8 cellular contexts compared by ENCODE assay signal in genomic region chr15:62847900-62848489, GRCh38.
DNase-seq lines count a peak whose midpoint lies in the region; ATAC-seq, FAIRE-seq and TF ChIP-seq lines count a peak whose summit lies in the region.

No MANE protein-coding gene starts in this region.

- TF ChIP-seq POLR2A in HepG2 (IDR thresholded peaks at IDR 0.05; ENCODE audit: insufficient read depth in 1 of 2, low read depth in 2 of 2, low read length in 2 of 2) = no peak

- 84% methylated on average over 6 of the region's 7 CpGs for whole genome bisulfite sequencing in HepG2 (ENCODE audit: low lambda C conversion rate)

- intact Hi-C loops in HepG2 (cut with micrococcal nuclease; ENCODE audit: unreplicated experiment) = loop anchor here (5.0 kb wide), 1 partner anchor 66 kb away; no protein-coding TSS in a partner anchor

- peak; percentile 65 for TF ChIP-seq RAD21 in HepG2 (CRISPR knock-in tag; IDR thresholded peaks at IDR 0.05)

- no peaks in the 10 kb centered on the region for H3K9me3 ChIP-seq in CD8-positive, alpha-beta memory T cell (ENCODE audit: low read length)
- H3K9me3 ChIP-seq in HepG2 (ENCODE audit: low read length) = no peaks in the 10 kb centered on the region

- peak in 3 of 5 donors; percentile 4 to 24 (median 17) for DNase-seq in CD8-positive, alpha-beta memory T cell
- DNase-seq in HT1080 (ENCODE audit: low read depth) = peak; percentile 44
- DNase-seq in T-helper 2 cell treated with Interferon-gamma antibody and Interleukin-4, amounts not matched to agents 5 μg/mL and 100 μg/mL, for 36 hours (ENCODE audit: low spot score) = peak; percentile 11
- DNase-seq in chondrocyte (ENCODE audit: low spot score) = no peak
- peak; percentile 44 for DNase-seq in HepG2 (ENCODE audit: low spot score)
- peak; percentile 38 to 69 for DNase-seq in stimulated activated effector memory CD8-positive, alpha-beta T cell treated with anti-CD3 and anti-CD28 coated beads, Interleukin-12 subunit alpha, Interleukin-12 subunit beta, amount 100 ng/mL, for 72 hours (ENCODE audit: low spot score in 2 of 2)
- DNase-seq in NCI-H1436 (lab: John Stamatoyannopoulos, UW) = no peak

- H3K27ac Mint-ChIP-seq in CD8-positive, alpha-beta memory T cell = no peak overlapping the region
- no peak overlapping the region for H3K27ac Mint-ChIP-seq in T-helper 2 cell treated with Interferon-gamma antibody and Interleukin-4, amounts not matched to agents 5 μg/mL and 100 μg/mL, for 36 hours
- peak overlapping the region; percentile 90 for H3K27ac Mint-ChIP-seq in chondrocyte (ENCODE audit: unreplicated experiment)
- no peak overlapping the region for H3K27ac Mint-ChIP-seq in stimulated activated effector memory CD8-positive, alpha-beta T cell treated with anti-CD3 and anti-CD28 coated beads, Interleukin-12 subunit alpha, Interleukin-12 subunit beta, amount 100 ng/mL, for 72 hours

- H3K27me3 Mint-ChIP-seq in CD8-positive, alpha-beta memory T cell = peaks cover 17 to 32% of the 10 kb centered on the region in 2 donors
- peaks cover 2% of the 10 kb centered on the region for H3K27me3 Mint-ChIP-seq in T-helper 2 cell treated with Interferon-gamma antibody and Interleukin-4, amounts not matched to agents 5 μg/mL and 100 μg/mL, for 36 hours (ENCODE audit: low read depth)
- no peaks in the 10 kb centered on the region for H3K27me3 Mint-ChIP-seq in chondrocyte (ENCODE audit: low read depth)

- POLR2A ChIA-PET in CD8-positive, alpha-beta memory T cell (lab: Charles Lee) = no interaction called here
- POLR2A ChIA-PET in HepG2 (lab: Yijun Ruan, JAX) = interaction anchor here (0.6 to 1.3 kb wide), 3 partner anchors 35 to 200 kb away, joined by 3 to 4 read pairs (median 3); no protein-coding TSS in a partner anchor

- TF ChIP-seq CTCF in chondrocyte (IDR thresholded peaks at IDR 0.05) (peak; percentile 78), HepG2 (CRISPR knock-in tag; IDR thresholded peaks at IDR 0.05) (peak; percentile 83)

- H3K4me2 ChIP-seq in HepG2 (ENCODE audit: low read depth, low read length) = no peak overlapping the region

- no peaks in the 10 kb centered on the region for H4K20me1 ChIP-seq in HepG2 (ENCODE audit: insufficient read depth, low read length)

- no peaks in the 10 kb centered on the region for H3K79me2 ChIP-seq in HepG2 (ENCODE audit: insufficient read depth, low read length)

- no peak overlapping the region for H3K4me3 Mint-ChIP-seq in CD8-positive, alpha-beta memory T cell
- no peak overlapping the region for H3K4me3 Mint-ChIP-seq in T-helper 2 cell treated with Interferon-gamma antibody and Interleukin-4, amounts not matched to agents 5 μg/mL and 100 μg/mL, for 36 hours
- H3K4me3 Mint-ChIP-seq in chondrocyte (ENCODE audit: unreplicated experiment) = no peak overlapping the region
- no peak overlapping the region for H3K4me3 Mint-ChIP-seq in stimulated activated effector memory CD8-positive, alpha-beta T cell treated with anti-CD3 and anti-CD28 coated beads, Interleukin-12 subunit alpha, Interleukin-12 subunit beta, amount 100 ng/mL, for 72 hours

- H3K36me3 Mint-ChIP-seq in CD8-positive, alpha-beta memory T cell = no peaks in the 10 kb centered on the region
- no peaks in the 10 kb centered on the region for H3K36me3 Mint-ChIP-seq in T-helper 2 cell treated with Interferon-gamma antibody and Interleukin-4, amounts not matched to agents 5 μg/mL and 100 μg/mL, for 36 hours (ENCODE audit: low read depth)
- no peaks in the 10 kb centered on the region for H3K36me3 Mint-ChIP-seq in chondrocyte (ENCODE audit: low read depth)
- peaks cover 6% of the 10 kb centered on the region for H3K36me3 Mint-ChIP-seq in stimulated activated effector memory CD8-positive, alpha-beta T cell treated with anti-CD3 and anti-CD28 coated beads, Interleukin-12 subunit alpha, Interleukin-12 subunit beta, amount 100 ng/mL, for 72 hours

- no peak overlapping the region for H3K27ac ChIP-seq in CD8-positive, alpha-beta memory T cell (ENCODE audit: low read depth, low read length)
- peak overlapping the region; percentile 43 for H3K27ac ChIP-seq in HepG2 (ENCODE audit: extremely low read length, insufficient read depth, low read length)

- no peaks in the 10 kb centered on the region for H3K4me1 ChIP-seq in CD8-positive, alpha-beta memory T cell (ENCODE audit: insufficient read depth, low read length)
- peaks cover 74% of the 10 kb centered on the region for H3K4me1 ChIP-seq in HepG2 (ENCODE audit: insufficient read depth, low read length)

- no peaks in the 10 kb centered on the region for H3K4me1 Mint-ChIP-seq in CD8-positive, alpha-beta memory T cell
- no peaks in the 10 kb centered on the region for H3K4me1 Mint-ChIP-seq in T-helper 2 cell treated with Interferon-gamma antibody and Interleukin-4, amounts not matched to agents 5 μg/mL and 100 μg/mL, for 36 hours (ENCODE audit: low read depth)
- H3K4me1 Mint-ChIP-seq in chondrocyte (ENCODE audit: low read depth) = peaks cover 91% of the 10 kb centered on the region
- no peaks in the 10 kb centered on the region for H3K4me1 Mint-ChIP-seq in stimulated activated effector memory CD8-positive, alpha-beta T cell treated with anti-CD3 and anti-CD28 coated beads, Interleukin-12 subunit alpha, Interleukin-12 subunit beta, amount 100 ng/mL, for 72 hours

- TF ChIP-seq EP300 in HepG2 (IDR thresholded peaks at IDR 0.05; ENCODE audit: low read depth in 2 of 2, low read length in 2 of 2) (no peak), HepG2 (CRISPR knock-in tag; IDR thresholded peaks at IDR 0.05; ENCODE audit: borderline replicate concordance) (no peak)

- H3K4me3 ChIP-seq in CD8-positive, alpha-beta memory T cell (ENCODE audit: low read length) = no peak overlapping the region
- no peak overlapping the region for H3K4me3 ChIP-seq in HepG2 (replicated peaks in 1 of 3; ENCODE audit: insufficient read depth in 1 of 3, low read depth in 2 of 3, low read length in 3 of 3)

- H3K9ac ChIP-seq in HepG2 (ENCODE audit: insufficient read depth, low read depth, low read length) = no peak overlapping the region

- no TSS peak for BruUV-seq in HepG2 (replicated peaks; lab: Mats Ljungman, UMichigan)

- peak; percentile 67 for FAIRE-seq in HepG2 (lab: Jason Lieb, UNC)

- peak overlapping the region; percentile 77 for H2AFZ ChIP-seq in HepG2 (ENCODE audit: low read length)

- CTCF ChIA-PET in CD8-positive, alpha-beta memory T cell (lab: Charles Lee) = no interaction called here
- CTCF ChIA-PET in HepG2 (lab: Yijun Ruan, JAX; ENCODE audit: low intra/inter-chr PET ratio, low total read pairs) = interaction anchor here (0.6 to 2.0 kb wide), 3 partner anchors 66 to 246 kb away, joined by 3 to 8 read pairs (median 4); no protein-coding TSS in a partner anchor

- ATAC-seq in HepG2 = peak; percentile 52
- peak; percentile 44 for ATAC-seq in stimulated activated effector memory CD8-positive, alpha-beta T cell treated with anti-CD3 and anti-CD28 coated beads, Interleukin-12 subunit alpha, Interleukin-12 subunit beta, amount 100 ng/mL, for 72 hours
- no peak for ATAC-seq in HG03354 (IDR thresholded peaks at IDR 0.05; ENCODE audit: poor library complexity, severe bottlenecking, unreplicated experiment)

- no peaks in the 10 kb centered on the region for H3K36me3 ChIP-seq in CD8-positive, alpha-beta memory T cell (ENCODE audit: insufficient read depth, low read length)
- no peaks in the 10 kb centered on the region for H3K36me3 ChIP-seq in HepG2 (replicated peaks in 1 of 2; ENCODE audit: control insufficient read depth in 1 of 2, insufficient read depth in 2 of 2, low read length in 2 of 2)

- in situ Hi-C loops in HepG2 (cut with HindIII; ENCODE audit: extremely low pct_ligation_motif_present, low pct_unique_long_range_greater_than_20kb) = loop anchor here (5.0 kb wide), 1 partner anchor 199 kb away; no protein-coding TSS in a partner anchor

- H3K9me3 Mint-ChIP-seq in CD8-positive, alpha-beta memory T cell = no peaks in the 10 kb centered on the region
- no peaks in the 10 kb centered on the region for H3K9me3 Mint-ChIP-seq in T-helper 2 cell treated with Interferon-gamma antibody and Interleukin-4, amounts not matched to agents 5 μg/mL and 100 μg/mL, for 36 hours
- no peaks in the 10 kb centered on the region for H3K9me3 Mint-ChIP-seq in chondrocyte (ENCODE audit: low read depth)
- H3K9me3 Mint-ChIP-seq in stimulated activated effector memory CD8-positive, alpha-beta T cell treated with anti-CD3 and anti-CD28 coated beads, Interleukin-12 subunit alpha, Interleukin-12 subunit beta, amount 100 ng/mL, for 72 hours = no peaks in the 10 kb centered on the region

- no peaks in the 10 kb centered on the region for H3K27me3 ChIP-seq in CD8-positive, alpha-beta memory T cell (ENCODE audit: insufficient read depth, low read length, poor library complexity, severe bottlenecking)
- H3K27me3 ChIP-seq in HepG2 (ENCODE audit: control insufficient read depth in 1 of 2, insufficient read depth in 2 of 2, low read length in 2 of 2) = no peaks in the 10 kb centered on the region

TF ChIP-seq in HepG2, 621 proteins besides CTCF, POLR2A, EP300 and RAD21 (continues in another document):
- no peak for TF ChIP-seq AHR (CRISPR knock-in tag; IDR thresholded peaks at IDR 0.05)
- TF ChIP-seq, protein P1, sequence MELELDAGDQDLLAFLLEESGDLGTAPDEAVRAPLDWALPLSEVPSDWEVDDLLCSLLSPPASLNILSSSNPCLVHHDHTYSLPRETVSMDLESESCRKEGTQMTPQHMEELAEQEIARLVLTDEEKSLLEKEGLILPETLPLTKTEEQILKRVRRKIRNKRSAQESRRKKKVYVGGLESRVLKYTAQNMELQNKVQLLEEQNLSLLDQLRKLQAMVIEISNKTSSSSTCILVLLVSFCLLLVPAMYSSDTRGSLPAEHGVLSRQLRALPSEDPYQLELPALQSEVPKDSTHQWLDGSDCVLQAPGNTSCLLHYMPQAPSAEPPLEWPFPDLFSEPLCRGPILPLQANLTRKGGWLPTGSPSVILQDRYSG (CRISPR knock-in tag; IDR thresholded peaks at IDR 0.05) = no peak
- no peak for TF ChIP-seq PHF21A (CRISPR knock-in tag; IDR thresholded peaks at IDR 0.05)
- TF ChIP-seq THAP8 (CRISPR knock-in tag; IDR thresholded peaks at IDR 0.05; ENCODE audit: borderline replicate concordance) = no peak
- peak; percentile 75 for TF ChIP-seq BCL6 (CRISPR knock-in tag; IDR thresholded peaks at IDR 0.05)
- TF ChIP-seq ZFP36L2 (CRISPR knock-in tag; IDR thresholded peaks at IDR 0.05) = no peak

Comparison
In these comparisons a context has a peak if more than half of its experiments do, and no peak if none do; other contexts are left out.
1. DNase-seq: peak in CD8-positive, alpha-beta memory T cell (3 of 5), HT1080 (single experiment), T-helper 2 cell treated with Interferon-gamma antibody and Interleukin-4, amounts not matched to agents 5 μg/mL and 100 μg/mL, for 36 hours (single experiment), HepG2 (single experiment) and stimulated activated effector memory CD8-positive, alpha-beta T cell treated with anti-CD3 and anti-CD28 coated beads, Interleukin-12 subunit alpha, Interleukin-12 subunit beta, amount 100 ng/mL, for 72 hours (2 of 2); none in chondrocyte (single experiment) and NCI-H1436 (single experiment).